15 cellular contexts compared by ENCODE assay signal in genomic region chr5:178196413-178196812, GRCh38. TPM values are rescaled to one million over a fixed set of nuclear protein-coding genes. Genes with fewer than 3 reads are reported as not detected.
A peak's percentile ranks its signal among the peaks of the same experiment; 100 is the strongest.
DNase-seq lines count a peak whose midpoint lies in the region; TF ChIP-seq lines count a peak whose summit lies in the region.
"Had no signal": no experiment of that assay in that cellular context is flagged by ENCODE, and none has a peak within 500 bp of the region (broad histone marks: within the 10 kb centered on the region; RNA-seq: fewer than 3 reads in every experiment).

No MANE protein-coding gene starts in this region.

- H2BK120ac ChIP-seq in mesenchymal stem cell (ENCODE audit: low read depth, low read length): no peak overlapping the region

- no peak overlapping the region for H3K27ac ChIP-seq in mesenchymal stem cell (ENCODE audit: low read length, poor library complexity, severe bottlenecking)
- H3K27ac ChIP-seq: BLaER1 had no signal

- H4K8ac ChIP-seq in mesenchymal stem cell (ENCODE audit: low read length): no peak overlapping the region

- H3K4me1 Mint-ChIP-seq in activated naive CD4-positive, alpha-beta T cell treated with anti-CD3 and anti-CD28 coated beads, Interleukin-2, amount 10 ng/mL, durations not matched to agents 7 days and 5 days: peaks cover 19% of the 10 kb centered on the region
- H3K4me1 Mint-ChIP-seq in activated naive CD4-positive, alpha-beta T cell treated with anti-CD3 and anti-CD28 coated beads for 36 hours (ENCODE audit: low read depth): peaks cover 2% of the 10 kb centered on the region
- H3K4me1 Mint-ChIP-seq in brain: peaks cover 12% of the 10 kb centered on the region

- H2BK5ac ChIP-seq in mesenchymal stem cell (ENCODE audit: low read depth, low read length, poor library complexity, severe bottlenecking): no peak overlapping the region

- WGBS in mesenchymal stem cell: 86% methylated on average over 7 of the region's 7 CpGs

- H2BK12ac ChIP-seq in mesenchymal stem cell (ENCODE audit: low read length in 2 of 2): no peak overlapping the region

- H3K9ac ChIP-seq in mesenchymal stem cell (ENCODE audit: low read length): no peak overlapping the region
- H3K9ac ChIP-seq: BLaER1 had no signal

- H3K4me3 ChIP-seq in mesenchymal stem cell (ENCODE audit: insufficient read depth in 1 of 2, low read depth in 1 of 2, low read length in 2 of 2): no peak overlapping the region
- H3K4me3 ChIP-seq: BLaER1 had no signal

- peaks cover 21 to 23% of the 10 kb centered on the region in 2 experiments for H3K27me3 ChIP-seq in mesenchymal stem cell (ENCODE audit: control insufficient read depth in 1 of 2, insufficient read depth in 1 of 2, low read length in 2 of 2)
- H3K27me3 ChIP-seq: BLaER1 had no signal

- H3K79me1 ChIP-seq in mesenchymal stem cell (replicated peaks; ENCODE audit: low read length, poor library complexity, severe bottlenecking): no peaks in the 10 kb centered on the region

- DNase-seq in activated naive CD4-positive, alpha-beta T cell treated with anti-CD3 and anti-CD28 coated beads, Interleukin-2, amount 10 ng/mL, durations not matched to agents 7 days and 5 days: peak; percentile 8
- no peak for DNase-seq in activated naive CD4-positive, alpha-beta T cell treated with anti-CD3 and anti-CD28 coated beads for 36 hours
- no peak for DNase-seq in mesenchymal stem cell
- DNase-seq in NCI-H146 (lab: John Stamatoyannopoulos, UW): no peak
- no peak for DNase-seq in cerebellar cortex (ENCODE audit: low spot score)
- DNase-seq in NCI-H2107 (lab: John Stamatoyannopoulos, UW): no peak
- DNase-seq: 8988T; CD8-positive, alpha-beta memory T cell; GF-D8 had no signal

- no peak overlapping the region for H3K4ac ChIP-seq in mesenchymal stem cell (ENCODE audit: low read depth in 1 of 2, low read length in 2 of 2)

- no peaks in the 10 kb centered on the region for H3K4me1 ChIP-seq in mesenchymal stem cell (ENCODE audit: control insufficient read depth, insufficient read depth, low read depth, low read length)
- H3K4me1 ChIP-seq: Caco-2 had no signal

- no peaks in the 10 kb centered on the region for H3K36me3 Mint-ChIP-seq in activated naive CD4-positive, alpha-beta T cell treated with anti-CD3 and anti-CD28 coated beads, Interleukin-2, amount 10 ng/mL, durations not matched to agents 7 days and 5 days
- H3K36me3 Mint-ChIP-seq in activated naive CD4-positive, alpha-beta T cell treated with anti-CD3 and anti-CD28 coated beads for 36 hours (ENCODE audit: low read depth): no peaks in the 10 kb centered on the region
- no peaks in the 10 kb centered on the region for H3K36me3 Mint-ChIP-seq in brain
- H3K36me3 Mint-ChIP-seq: CD8-positive, alpha-beta memory T cell had no signal

- no peak overlapping the region for H3K14ac ChIP-seq in mesenchymal stem cell (ENCODE audit: low read length in 2 of 2)

- no peak overlapping the region for H3K18ac ChIP-seq in mesenchymal stem cell (ENCODE audit: low read depth in 1 of 2, low read length in 2 of 2)

- no peak overlapping the region for H3K4me2 ChIP-seq in mesenchymal stem cell (ENCODE audit: low read length, poor library complexity, severe bottlenecking)
- H3K4me2 ChIP-seq: BLaER1 had no signal

- CTCF ChIA-PET in activated naive CD4-positive, alpha-beta T cell treated with anti-CD3 and anti-CD28 coated beads, Interleukin-2, amount 10 ng/mL, durations not matched to agents 7 days and 5 days (lab: Charles Lee): no interaction called here
- CTCF ChIA-PET in activated naive CD4-positive, alpha-beta T cell treated with anti-CD3 and anti-CD28 coated beads for 36 hours (lab: Charles Lee): interaction anchor here (1.0 kb wide), 1 partner anchor 121 kb away, joined by 3 read pairs; no protein-coding TSS in a partner anchor

- no peaks in the 10 kb centered on the region for H3K36me3 ChIP-seq in mesenchymal stem cell (ENCODE audit: control insufficient read depth in 1 of 2, insufficient read depth in 2 of 2, low read depth in 1 of 2, low read length in 2 of 2)
- H3K36me3 ChIP-seq: BLaER1 had no signal

- H3K27ac Mint-ChIP-seq in activated naive CD4-positive, alpha-beta T cell treated with anti-CD3 and anti-CD28 coated beads, Interleukin-2, amount 10 ng/mL, durations not matched to agents 7 days and 5 days: no peak overlapping the region
- H3K27ac Mint-ChIP-seq in activated naive CD4-positive, alpha-beta T cell treated with anti-CD3 and anti-CD28 coated beads for 36 hours: no peak overlapping the region
- peak overlapping the region in 3 of 5 experiments; percentile 38 to 79 (median 59) for H3K27ac Mint-ChIP-seq in brain
- H3K27ac Mint-ChIP-seq: CD8-positive, alpha-beta memory T cell had no signal

- no peak overlapping the region for H3K23ac ChIP-seq in mesenchymal stem cell (ENCODE audit: low read length in 2 of 2)

- no peak overlapping the region for H2AFZ ChIP-seq in mesenchymal stem cell (ENCODE audit: low read depth, low read length)

- H2BK15ac ChIP-seq in mesenchymal stem cell (ENCODE audit: low read depth, poor library complexity, severe bottlenecking): peak overlapping the region; percentile 63

- H3K9me3 Mint-ChIP-seq in activated naive CD4-positive, alpha-beta T cell treated with anti-CD3 and anti-CD28 coated beads, Interleukin-2, amount 10 ng/mL, durations not matched to agents 7 days and 5 days: no peaks in the 10 kb centered on the region
- H3K9me3 Mint-ChIP-seq in activated naive CD4-positive, alpha-beta T cell treated with anti-CD3 and anti-CD28 coated beads for 36 hours: no peaks in the 10 kb centered on the region
- H3K9me3 Mint-ChIP-seq in brain: peaks cover 5 to 11% (median 6%) of the 10 kb centered on the region in 5 experiments

- H3K4me3 Mint-ChIP-seq in activated naive CD4-positive, alpha-beta T cell treated with anti-CD3 and anti-CD28 coated beads, Interleukin-2, amount 10 ng/mL, durations not matched to agents 7 days and 5 days: no peak overlapping the region
- no peak overlapping the region for H3K4me3 Mint-ChIP-seq in activated naive CD4-positive, alpha-beta T cell treated with anti-CD3 and anti-CD28 coated beads for 36 hours
- H3K4me3 Mint-ChIP-seq in brain: peak overlapping the region in 1 of 5 experiments; percentile 19
- H3K4me3 Mint-ChIP-seq: CD8-positive, alpha-beta memory T cell had no signal

- peaks cover 55% of the 10 kb centered on the region for H3K27me3 Mint-ChIP-seq in activated naive CD4-positive, alpha-beta T cell treated with anti-CD3 and anti-CD28 coated beads, Interleukin-2, amount 10 ng/mL, durations not matched to agents 7 days and 5 days
- peaks cover 6% of the 10 kb centered on the region for H3K27me3 Mint-ChIP-seq in activated naive CD4-positive, alpha-beta T cell treated with anti-CD3 and anti-CD28 coated beads for 36 hours (ENCODE audit: low read depth)
- peaks cover 17% of the 10 kb centered on the region for H3K27me3 Mint-ChIP-seq in brain

- TF ChIP-seq CTCF in brain (conservative IDR thresholded peaks at IDR 0.05): no peak

- intact Hi-C loops in activated naive CD4-positive, alpha-beta T cell treated with anti-CD3 and anti-CD28 coated beads for 36 hours (cut with micrococcal nuclease): no loop called here

- H3K9me3 ChIP-seq in mesenchymal stem cell (ENCODE audit: control insufficient read depth, low read length): no peaks in the 10 kb centered on the region
- H3K9me3 ChIP-seq: BLaER1, Caco-2 had no signal

- H2AK5ac ChIP-seq in mesenchymal stem cell (ENCODE audit: low read length, severe bottlenecking): no peak overlapping the region

- no peak overlapping the region for H4K91ac ChIP-seq in mesenchymal stem cell (ENCODE audit: low read length)

RNA-seq across cellular contexts. Expression of gene HNRNPAB, which starts 7.9 kb away (rescaled TPM):
- total RNA-seq in activated naive CD4-positive, alpha-beta T cell treated with anti-CD3 and anti-CD28 coated beads for 36 hours: 100 to 1,000 TPM; 251 to 262 TPM
- polyA plus RNA-seq in brain (ENCODE audit: insufficient read depth, low read depth, low replicate concordance): 221 TPM
- polyA plus RNA-seq in mesenchymal stem cell (2013, experiment 1 of 2): 114 TPM
- polyA plus RNA-seq in mesenchymal stem cell (2013, experiment 2 of 2): 110 TPM

RNA-seq across cellular contexts. Expression of gene GMCL2, which starts 9.2 kb away (rescaled TPM):
- not detected for total RNA-seq in activated naive CD4-positive, alpha-beta T cell treated with anti-CD3 and anti-CD28 coated beads for 36 hours
- polyA plus RNA-seq in brain (ENCODE audit: insufficient read depth, low read depth, low replicate concordance): not detected
- not detected for polyA plus RNA-seq in mesenchymal stem cell (2013, experiment 1 of 2)
- polyA plus RNA-seq in mesenchymal stem cell (2013, experiment 2 of 2): not detected
- total RNA-seq: Caco-2; CD8-positive, alpha-beta memory T cell; HepG2; HT1080 had no signal
- polyA plus RNA-seq: CD8-positive, alpha-beta memory T cell; H1 had no signal

RNA-seq across cellular contexts. Expression of gene PHYKPL, which starts 36.2 kb away (rescaled TPM):
- total RNA-seq in activated naive CD4-positive, alpha-beta T cell treated with anti-CD3 and anti-CD28 coated beads for 36 hours: 10 to 100 TPM; 50.9 to 51.2 TPM
- polyA plus RNA-seq in brain (ENCODE audit: insufficient read depth, low read depth, low replicate concordance): 8.0 TPM
- polyA plus RNA-seq in mesenchymal stem cell (2013, experiment 1 of 2): 14.7 TPM
- 13.6 TPM for polyA plus RNA-seq in mesenchymal stem cell (2013, experiment 2 of 2)

RNA-seq across cellular contexts. Expression of gene NHP2, which starts 42.7 kb away (rescaled TPM):
- total RNA-seq in activated naive CD4-positive, alpha-beta T cell treated with anti-CD3 and anti-CD28 coated beads for 36 hours: 100 to 1,000 TPM; 289 to 298 TPM
- 184 TPM for polyA plus RNA-seq in brain (ENCODE audit: insufficient read depth, low read depth, low replicate concordance)
- polyA plus RNA-seq in mesenchymal stem cell (2013, experiment 1 of 2): 114 TPM
- polyA plus RNA-seq in mesenchymal stem cell (2013, experiment 2 of 2): 119 TPM

Comparison
In these comparisons a context has a peak if more than half of its experiments do, and no peak if none do; other contexts are left out.
1. H3K27ac Mint-ChIP-seq: peak in brain (3 of 5); none in activated naive CD4-positive, alpha-beta T cell treated with anti-CD3 and anti-CD28 coated beads, Interleukin-2, amount 10 ng/mL, durations not matched to agents 7 days and 5 days (single experiment) and activated naive CD4-positive, alpha-beta T cell treated with anti-CD3 and anti-CD28 coated beads for 36 hours (single experiment).